7 cellular contexts compared by ENCODE assay signal in genomic region chr4:122914292-122914904, GRCh38. TPM values are rescaled to one million over a fixed set of nuclear protein-coding genes. Genes with fewer than 3 reads are reported as not detected.
DNase-seq lines count a peak whose midpoint lies in the region; ATAC-seq and TF ChIP-seq lines count a peak whose summit lies in the region.

No MANE protein-coding gene starts in this region.

- H3K79me1 ChIP-seq in IMR-90 (ENCODE audit: low read depth in 1 of 2, low read length in 2 of 2): peaks cover 4 to 6% of the 10 kb centered on the region in 2 experiments; a peak in 2 of 4 replicates

- peak overlapping the region; percentile 90 for H2BK20ac ChIP-seq in IMR-90 (ENCODE audit: low read depth, low read length)

- no peaks in the 10 kb centered on the region; the same call in 1 of the 2 replicates for H3K36me3 ChIP-seq in IMR-90 (ENCODE audit: control insufficient read depth, insufficient read depth, low read length)

- peak overlapping the region; percentile 21; the same call in 1 of the 2 replicates for H4K91ac ChIP-seq in IMR-90 (ENCODE audit: insufficient read depth, low read depth, low read length)

- DNase-seq in IMR-90 (peak; percentile 68), astrocyte of the spinal cord (ENCODE audit: low read depth, low spot score) (peak; percentile 70), lung microvascular endothelial cell (ENCODE audit: low read depth in 2 of 2) (peak; percentile 54 to 72), NCI-H2196 treated with DMSO at 0.1 percent for 48 hours (lab: John Stamatoyannopoulos, UW; ENCODE audit: unreplicated experiment) (no peak)
- no peak for DNase-seq in activated CD4-positive, alpha-beta T cell treated with anti-CD3 and anti-CD28 coated beads for 1 hour

- H3K9ac ChIP-seq in IMR-90 (ENCODE audit: low read depth, low read length): peak overlapping the region; percentile 38; the same call in 1 of the 2 replicates

- H3K56ac ChIP-seq in IMR-90 (ENCODE audit: extremely low read depth, insufficient read depth, low read length): no peak overlapping the region

- peak overlapping the region; percentile 46; the same call in 1 of the 3 replicates for H2BK15ac ChIP-seq in IMR-90 (ENCODE audit: low read depth, low read length)

- BruUV-seq in IMR-90 (replicated peaks; lab: Mats Ljungman, UMichigan): no TSS peak

- H3K4ac ChIP-seq in IMR-90 (ENCODE audit: low read depth, low read length): peak overlapping the region; percentile 76; the same call in 1 of the 2 replicates

- no peak overlapping the region; the same call in 1 of the 2 replicates for H3K4me3 ChIP-seq in IMR-90 (ENCODE audit: insufficient read depth, low read depth, low read length)
- H3K4me3 ChIP-seq in astrocyte of the spinal cord (ENCODE audit: low read depth, low read length): no peak overlapping the region

- ATAC-seq in GM21447 (IDR thresholded peaks at IDR 0.05; ENCODE audit: unreplicated experiment) (peak; percentile 97), IMR-90 (ENCODE audit: low read depth) (peak; percentile 89)

- peaks cover 9% of the 10 kb centered on the region for H3K9me1 ChIP-seq in IMR-90 (ENCODE audit: insufficient read depth, low read length)

- H3K23ac ChIP-seq in IMR-90 (ENCODE audit: low read depth, low read length): peak overlapping the region; percentile 77; the same call in 1 of the 2 replicates

- TF ChIP-seq POLR2A in IMR-90 (IDR thresholded peaks at IDR 0.05; ENCODE audit: low read depth, low read length): no peak

- peak; percentile 84 for TF ChIP-seq RAD21 in IMR-90 (IDR thresholded peaks at IDR 0.05; ENCODE audit: low read length)

- H2AK5ac ChIP-seq in IMR-90 (ENCODE audit: low read depth, low read length): 0 out of 2 replicates have a peak overlapping the region, but pooled peaks have one; percentile 68

- peak overlapping the region; percentile 65; the same call in 1 of the 2 replicates for H3K18ac ChIP-seq in IMR-90 (ENCODE audit: low read depth, low read length)

- peak overlapping the region; percentile 97 for H3K4me2 ChIP-seq in IMR-90 (ENCODE audit: low read depth, low read length)

- peak overlapping the region in 1 of 2 experiments; percentile 78; a peak in 1 of 4 replicates for H4K8ac ChIP-seq in IMR-90 (ENCODE audit: low read depth in 2 of 2, low read length in 2 of 2)

- CTCF ChIA-PET in IMR-90 (lab: Yijun Ruan, JAX): interaction anchor here (0.5 to 3.1 kb wide), 25 partner anchors 11 to 1037 kb away, joined by 3 to 20 read pairs (median 4); partner anchors contain the start of gene BBS12

- H3K4me1 ChIP-seq in IMR-90 (ENCODE audit: control insufficient read depth, insufficient read depth, low read length): peaks cover 9% of the 10 kb centered on the region

- no CpG with 5 or more reads among the region's 4 CpGs for WGBS in IMR-90 (ENCODE audit: extremely low coverage in 2 of 2, insufficient read length in 1 of 2), 2 experiments

- TF ChIP-seq CTCF in GM12874 (IDR thresholded peaks at IDR 0.05; ENCODE audit: insufficient read depth, low read depth, low read length) (peak; percentile 35; the same call in 1 of the 2 replicates), IMR-90 (conservative IDR thresholded peaks at IDR 0.05; ENCODE audit: low read depth, low read length) (peak; percentile 75), astrocyte of the spinal cord (IDR thresholded peaks at IDR 0.05; ENCODE audit: low read depth, low read length) (peak; percentile 39)

- H4K20me1 ChIP-seq in IMR-90 (ENCODE audit: insufficient read depth, low read length): no peaks in the 10 kb centered on the region

- H2BK120ac ChIP-seq in IMR-90 (ENCODE audit: low read depth, low read length): peak overlapping the region; percentile 91

- in situ Hi-C loops in IMR-90 (cut with MboI; ENCODE audit: low sequenced_read_pairs): loop anchor here (25.0 kb wide), 1 partner anchor 602 kb away; no protein-coding TSS in a partner anchor
- in situ Hi-C loops in astrocyte of the spinal cord (cut with HindIII; ENCODE audit: low sequenced_read_pairs): loop anchor here (25.0 kb wide), 1 partner anchor 152 kb away; no protein-coding TSS in a partner anchor

- H3K27me3 ChIP-seq in IMR-90 (ENCODE audit: control insufficient read depth, insufficient read depth, low read length): no peaks in the 10 kb centered on the region

- H3K9me3 ChIP-seq in IMR-90 (ENCODE audit: control insufficient read depth, insufficient read depth, low read length): no peaks in the 10 kb centered on the region

- no peak overlapping the region for H3K27ac ChIP-seq in IMR-90 (ENCODE audit: insufficient read depth, low read length)

- dilution Hi-C loops in IMR-90 (cut with HindIII; ENCODE audit: low sequenced_read_pairs, unreplicated experiment): loop anchor here (25.0 kb wide), 2 partner anchors 152 to 302 kb away; partner anchors contain the start of gene IL21

- peak overlapping the region; percentile 75 for H2BK5ac ChIP-seq in IMR-90 (ENCODE audit: low read depth, low read length, poor library complexity, severe bottlenecking)

- peak overlapping the region; percentile 86 for H2AK9ac ChIP-seq in IMR-90 (replicated peaks; ENCODE audit: low read depth, low read length, poor library complexity)

- POLR2A ChIA-PET in IMR-90 (lab: Charles Lee; ENCODE audit: unreplicated experiment): no interaction called here

- H2AFZ ChIP-seq in IMR-90 (replicated peaks; ENCODE audit: low read length, poor library complexity): peak overlapping the region; percentile 73

- intact Hi-C loops in IMR-90 (cut with micrococcal nuclease): loop anchor here (1.0 to 5.0 kb wide), 4 partner anchors 88 to 312 kb away; partner anchors contain the start of genes BBS12 and FGF2

- H4K5ac ChIP-seq in IMR-90 (ENCODE audit: low read depth, low read length): peak overlapping the region; percentile 65; the same call in 1 of the 2 replicates

- peak overlapping the region; percentile 86; the same call in 1 of the 2 replicates for H3K14ac ChIP-seq in IMR-90 (replicated peaks; ENCODE audit: low read depth, low read length)

TF ChIP-seq in IMR-90, 13 proteins besides CTCF, POLR2A, EP300 and RAD21:
- no peak for TF ChIP-seq USF2 (IDR thresholded peaks at IDR 0.05; ENCODE audit: low read depth, low read length)
- TF ChIP-seq MAZ (IDR thresholded peaks at IDR 0.05; ENCODE audit: borderline replicate concordance, low read depth, low read length): no peak
- peak; percentile 84 for TF ChIP-seq SMC3 (IDR thresholded peaks at IDR 0.05; ENCODE audit: low read depth, low read length)

RNA-seq across cellular contexts. Expression of gene NUDT6, which starts 8.0 kb away (rescaled TPM):
- 2.7 and 4.2 TPM in 2 replicates for total RNA-seq in IMR-90 (2012; rRNA removed)
- polyA plus RNA-seq in IMR-90 (2012; rRNA removed): 4.8 and 5.1 TPM in 2 replicates
- polyA plus RNA-seq in IMR-90 (2012; cell fraction: cytosol; rRNA removed): 2.5 and 3.1 TPM in 2 replicates
- polyA plus RNA-seq in IMR-90 (2012; cell fraction: nucleus; rRNA removed; ENCODE audit: low replicate concordance): 2.1 and 4.5 TPM in 2 replicates
- 3.6 and 4.1 TPM in 2 replicates for total RNA-seq in lung microvascular endothelial cell

Comparison
In these comparisons a context has a peak if more than half of its experiments do, and no peak if none do; other contexts are left out.
1. DNase-seq: peak in IMR-90 (single experiment), astrocyte of the spinal cord (single experiment) and lung microvascular endothelial cell (2 of 2); none in NCI-H2196 treated with DMSO at 0.1 percent for 48 hours (single experiment) and activated CD4-positive, alpha-beta T cell treated with anti-CD3 and anti-CD28 coated beads for 1 hour (single experiment).
2. Peak in every context shown above with its lines, with median percentiles within 50 percentile points of each other: CTCF ChIP-seq.